ENCODE assay signal across 32 cellular contexts in genomic region chr2:177124371-177124770, GRCh38.
"Had no signal": no experiment of that assay in that cellular context is flagged by ENCODE, and none has a peak within 500 bp of the region (broad histone marks: within the 10 kb centered on the region; RNA-seq: fewer than 3 reads in every experiment).

No MANE protein-coding gene starts in this region.

- H3K36me3 ChIP-seq: ascending aorta, brain microvascular endothelial cell, esophagus squamous epithelium, gastrocnemius medialis, neutrophil, ovary, tibial nerve had no signal

- H3K4me1 ChIP-seq: ascending aorta, esophagus squamous epithelium, gastrocnemius medialis, tibial nerve had no signal

- H3K27me3 ChIP-seq: ascending aorta, brain microvascular endothelial cell, esophagus squamous epithelium, gastrocnemius medialis, hepatocyte, neutrophil, ovary, tibial nerve had no signal

- H3K4me3 Mint-ChIP-seq: activated CD4-positive, alpha-beta memory T cell treated with anti-CD3 and anti-CD28 coated beads, Interleukin-2, amount 10 ng/mL, durations not matched to agents 7 days and 5 days; activated CD4-positive, alpha-beta T cell treated with anti-CD3 and anti-CD28 coated beads, Interleukin-2, amount 10 ng/mL, durations not matched to agents 24 days and 14 days; activated naive CD4-positive, alpha-beta T cell treated with anti-CD3 and anti-CD28 coated beads, Interleukin-2, amount 10 ng/mL, durations not matched to agents 7 days and 5 days; activated naive CD8-positive, alpha-beta T cell treated with anti-CD3 and anti-CD28 coated beads, Interleukin-2, amount 10 ng/mL, durations not matched to agents 7 days and 5 days; activated T-cell treated with anti-CD3 and anti-CD28 coated beads, Interleukin-2, amount 50 U/mL, for 24 hours; endodermal cell; mesothelial cell of epicardium; naive B cell; nephron progenitor cell; stimulated activated naive B cell treated with anti-CD40 and anti-IgM and Interleukin-4, amounts not matched to agents 10 μg/mL and 1 μg/mL and 100 μg/mL, for 72 hours; T-helper 2 cell treated with Interferon-gamma antibody and Interleukin-4, amounts not matched to agents 5 μg/mL and 100 μg/mL, for 36 hours had no signal

- H3K9me3 ChIP-seq: ascending aorta, esophagus squamous epithelium, gastrocnemius medialis, neutrophil, ovary, tibial nerve had no signal

- ATAC-seq: gastrocnemius medialis; left cardiac atrium; left ventricle myocardium superior; stimulated activated naive B cell treated with anti-CD40 and anti-IgM and Interleukin-4, amounts not matched to agents 10 μg/mL and 1 μg/mL and 100 μg/mL, for 72 hours had no signal

- H3K9me3 Mint-ChIP-seq: activated CD4-positive, alpha-beta memory T cell treated with anti-CD3 and anti-CD28 coated beads, Interleukin-2, amount 10 ng/mL, durations not matched to agents 7 days and 5 days; activated CD4-positive, alpha-beta T cell treated with anti-CD3 and anti-CD28 coated beads, Interleukin-2, amount 10 ng/mL, durations not matched to agents 24 days and 14 days; activated naive CD4-positive, alpha-beta T cell treated with anti-CD3 and anti-CD28 coated beads, Interleukin-2, amount 10 ng/mL, durations not matched to agents 7 days and 5 days; activated naive CD8-positive, alpha-beta T cell treated with anti-CD3 and anti-CD28 coated beads, Interleukin-2, amount 10 ng/mL, durations not matched to agents 7 days and 5 days; activated T-cell treated with anti-CD3 and anti-CD28 coated beads, Interleukin-2, amount 50 U/mL, for 24 hours; nephron progenitor cell; T-helper 2 cell treated with Interferon-gamma antibody and Interleukin-4, amounts not matched to agents 5 μg/mL and 100 μg/mL, for 36 hours had no signal

- H3K27ac Mint-ChIP-seq: activated CD4-positive, alpha-beta memory T cell treated with anti-CD3 and anti-CD28 coated beads, Interleukin-2, amount 10 ng/mL, durations not matched to agents 7 days and 5 days; activated CD4-positive, alpha-beta T cell treated with anti-CD3 and anti-CD28 coated beads, Interleukin-2, amount 10 ng/mL, durations not matched to agents 24 days and 14 days; activated naive CD4-positive, alpha-beta T cell treated with anti-CD3 and anti-CD28 coated beads, Interleukin-2, amount 10 ng/mL, durations not matched to agents 7 days and 5 days; activated naive CD8-positive, alpha-beta T cell treated with anti-CD3 and anti-CD28 coated beads, Interleukin-2, amount 10 ng/mL, durations not matched to agents 7 days and 5 days; activated T-cell treated with anti-CD3 and anti-CD28 coated beads, Interleukin-2, amount 50 U/mL, for 24 hours; endodermal cell; mesothelial cell of epicardium; naive B cell; nephron progenitor cell; progenitor cell of endocrine pancreas; stimulated activated naive B cell treated with anti-CD40 and anti-IgM and Interleukin-4, amounts not matched to agents 10 μg/mL and 1 μg/mL and 100 μg/mL, for 72 hours; T-helper 2 cell treated with Interferon-gamma antibody and Interleukin-4, amounts not matched to agents 5 μg/mL and 100 μg/mL, for 36 hours had no signal

- H3K27ac ChIP-seq: ascending aorta, brain microvascular endothelial cell, epithelial cell of prostate, esophagus squamous epithelium, gastrocnemius medialis, hepatocyte, neutrophil, ovary, tibial nerve, VCaP had no signal

- H3K4me1 Mint-ChIP-seq: activated CD4-positive, alpha-beta memory T cell treated with anti-CD3 and anti-CD28 coated beads, Interleukin-2, amount 10 ng/mL, durations not matched to agents 7 days and 5 days; activated CD4-positive, alpha-beta T cell treated with anti-CD3 and anti-CD28 coated beads, Interleukin-2, amount 10 ng/mL, durations not matched to agents 24 days and 14 days; activated naive CD4-positive, alpha-beta T cell treated with anti-CD3 and anti-CD28 coated beads, Interleukin-2, amount 10 ng/mL, durations not matched to agents 7 days and 5 days; endodermal cell; stimulated activated naive B cell treated with anti-CD40 and anti-IgM and Interleukin-4, amounts not matched to agents 10 μg/mL and 1 μg/mL and 100 μg/mL, for 72 hours had no signal

- H3K4me3 ChIP-seq: ascending aorta, esophagus squamous epithelium, gastrocnemius medialis, hepatocyte, ovary, smooth muscle cell, tibial nerve had no signal

- H3K36me3 Mint-ChIP-seq: activated naive CD4-positive, alpha-beta T cell treated with anti-CD3 and anti-CD28 coated beads, Interleukin-2, amount 10 ng/mL, durations not matched to agents 7 days and 5 days; activated naive CD8-positive, alpha-beta T cell treated with anti-CD3 and anti-CD28 coated beads, Interleukin-2, amount 10 ng/mL, durations not matched to agents 7 days and 5 days; mesothelial cell of epicardium; naive B cell; stimulated activated naive B cell treated with anti-CD40 and anti-IgM and Interleukin-4, amounts not matched to agents 10 μg/mL and 1 μg/mL and 100 μg/mL, for 72 hours had no signal

- DNase-seq: activated CD4-positive, alpha-beta memory T cell treated with anti-CD3 and anti-CD28 coated beads, Interleukin-2, amount 10 ng/mL, durations not matched to agents 7 days and 5 days; activated CD4-positive, alpha-beta T cell treated with anti-CD3 and anti-CD28 coated beads, Interleukin-2, amount 10 ng/mL, durations not matched to agents 24 days and 14 days; activated CD8-positive, alpha-beta memory T cell treated with anti-CD3 and anti-CD28 coated beads, Interleukin-2, amount 50 U/mL, for 48 hours; activated gamma-delta T cell; activated naive CD4-positive, alpha-beta T cell treated with anti-CD3 and anti-CD28 coated beads, Interleukin-2, amount 10 ng/mL, durations not matched to agents 7 days and 5 days; activated naive CD8-positive, alpha-beta T cell treated with anti-CD3 and anti-CD28 coated beads, Interleukin-2, amount 10 ng/mL, durations not matched to agents 7 days and 5 days; activated T-cell treated with anti-CD3 and anti-CD28 coated beads, Interleukin-2, amount 50 U/mL, for 24 hours; brain microvascular endothelial cell; caudate nucleus; cortex of kidney; endodermal cell; esophagus squamous epithelium; gastrocnemius medialis; islet precursor cell; left cardiac atrium; left ventricle myocardium superior; naive B cell; nephron progenitor cell; ovary; stimulated activated CD4-positive, alpha-beta T cell treated with anti-CD3 and anti-CD28 coated beads, Interleukin-1b, Interleukin-23, amount 100 ng/mL, for 48 hours; stimulated activated naive B cell treated with anti-CD40 and anti-IgM and Interleukin-4, amounts not matched to agents 10 μg/mL and 1 μg/mL and 100 μg/mL, for 72 hours; T-helper 1 cell had no signal
